Comparison of ENCODE assay signal across 22 cellular contexts in genomic region chr20:40336034-40336433, GRCh38.
"Had no signal": no experiment of that assay in that cellular context is flagged by ENCODE, and none has a peak within 500 bp of the region (broad histone marks: within the 10 kb centered on the region; RNA-seq: fewer than 3 reads in every experiment).

No MANE protein-coding gene starts in this region.

- H3K9me3 ChIP-seq: neutrophil, pancreas, sigmoid colon, transverse colon, uterus had no signal

- H3K4me2 ChIP-seq: smooth muscle cell had no signal

- H3K36me3 ChIP-seq: neutrophil, pancreas, sigmoid colon, transverse colon, uterus had no signal

- H3K27me3 ChIP-seq: pancreas, sigmoid colon, transverse colon, uterus had no signal

- H3K27ac ChIP-seq: neutrophil, pancreas, sigmoid colon, transverse colon had no signal

- H3K4me3 ChIP-seq: lung, pancreas, sigmoid colon, smooth muscle cell, transverse colon, uterus had no signal

- ATAC-seq: left colon; naive thymus-derived CD8-positive, alpha-beta T cell; pancreas; stimulated activated naive B cell treated with anti-CD40 and anti-IgM and Interleukin-4, amounts not matched to agents 10 μg/mL and 1 μg/mL and 100 μg/mL, for 72 hours had no signal

- H3K4me1 ChIP-seq: pancreas, sigmoid colon, transverse colon, uterus had no signal

- DNase-seq: activated CD4-positive, alpha-beta T cell treated with anti-CD3 and anti-CD28 coated beads for 1 hour; activated CD4-positive, alpha-beta T cell treated with anti-CD3 and anti-CD28 coated beads, Interleukin-2, amount 50 U/mL, for 1 hour; activated gamma-delta T cell treated with Interleukin-2 at 50 U/mL for 16 hours; activated T-cell treated with anti-CD3 and anti-CD28 coated beads, Interleukin-2, amount 50 U/mL, for 1 hour; aorta; caudate nucleus; dermis blood vessel endothelial cell; effector CD8-positive, alpha-beta T cell; erythroblast; islet precursor cell; left colon; naive thymus-derived CD8-positive, alpha-beta T cell; pancreas; sigmoid colon; stimulated activated CD4-positive, alpha-beta T cell treated with anti-CD3 and anti-CD28 coated beads, Interleukin-2, amount 100 ng/mL, for 48 hours; stimulated activated CD8-positive, alpha-beta memory T cell treated with anti-CD3 and anti-CD28 coated beads, Interleukin-4, amount 100 ng/mL, for 48 hours; stimulated activated naive B cell treated with anti-CD40 and anti-IgM and Interleukin-4, amounts not matched to agents 10 μg/mL and 1 μg/mL and 100 μg/mL, for 72 hours; transverse colon; uterus had no signal
